In genomic region chr16:75620326-75621169, GRCh38 we compare ENCODE assay signal across 13 cellular contexts. TPM values are rescaled to one million over a fixed set of nuclear protein-coding genes. Genes with fewer than 3 reads are reported as not detected.
A peak's percentile ranks its signal among the peaks of the same experiment; 100 is the strongest.
DNase-seq lines count a peak whose midpoint lies in the region; ATAC-seq, FAIRE-seq and TF ChIP-seq lines count a peak whose summit lies in the region.
"Had no signal": no experiment of that assay in that cellular context is flagged by ENCODE, and none has a peak within 500 bp of the region (broad histone marks: within the 10 kb centered on the region; RNA-seq: fewer than 3 reads in every experiment).

No MANE protein-coding gene starts in this region.

- CTCF ChIA-PET in activated CD4-positive, alpha-beta T cell treated with anti-CD3 and anti-CD28 coated beads, Interleukin-2, amount 10 ng/mL, durations not matched to agents 7 days and 5 days (lab: Charles Lee) = interaction anchor here (1.2 to 1.6 kb wide), 7 partner anchors 12 to 421 kb away, joined by 3 to 8 read pairs (median 3); partner anchors contain the start of gene TMEM231
- CTCF ChIA-PET in GM12878 (lab: Yijun Ruan, JAX) = interaction anchor here (0.6 to 9.5 kb wide), 24 partner anchors 11 to 1550 kb away, joined by 3 to 153 read pairs (median 6); partner anchors contain the start of genes GABARAPL2, KARS1, TERF2IP and TMEM231

- FAIRE-seq in GM12878 (lab: Jason Lieb, UNC) (no peak), H54 (lab: Jason Lieb, UNC) (no peak)
- FAIRE-seq: A204.1, bronchial epithelial cell had no signal

- WGBS in GM12878 (ENCODE audit: insufficient coverage, insufficient replicate concordance, low lambda C conversion rate, missing lambda C conversion rate) = 96% methylated on average over 20 of the region's 20 CpGs

- peaks cover 56% of the 10 kb centered on the region for H3K4me1 Mint-ChIP-seq in activated CD4-positive, alpha-beta T cell treated with anti-CD3 and anti-CD28 coated beads, Interleukin-2, amount 10 ng/mL, durations not matched to agents 7 days and 5 days

- no peaks in the 10 kb centered on the region for H3K27me3 Mint-ChIP-seq in activated CD4-positive, alpha-beta T cell treated with anti-CD3 and anti-CD28 coated beads, Interleukin-2, amount 10 ng/mL, durations not matched to agents 7 days and 5 days

- TF ChIP-seq POLR2A in GM12878 (IDR thresholded peaks at IDR 0.05; ENCODE audit: low read depth, low read length) (peak; percentile 51), H54 (IDR thresholded peaks at IDR 0.05; ENCODE audit: low read depth, low read length) (no peak)

- H3K4me3 Mint-ChIP-seq in activated CD4-positive, alpha-beta T cell treated with anti-CD3 and anti-CD28 coated beads, Interleukin-2, amount 10 ng/mL, durations not matched to agents 7 days and 5 days = no peak overlapping the region

- H4K20me1 ChIP-seq in GM12878 (ENCODE audit: control insufficient read depth, insufficient read depth) = no peaks in the 10 kb centered on the region

- TF ChIP-seq RAD21 in GM12878 (IDR thresholded peaks at IDR 0.05; ENCODE audit: insufficient read depth, low read depth, low read length) = no peak

- POLR2A ChIA-PET in activated CD4-positive, alpha-beta T cell treated with anti-CD3 and anti-CD28 coated beads, Interleukin-2, amount 10 ng/mL, durations not matched to agents 7 days and 5 days (lab: Charles Lee) = no interaction called here
- POLR2A ChIA-PET in GM12878 (lab: Charles Lee) = interaction anchor here (0.5 to 6.3 kb wide), 8 partner anchors 11 to 560 kb away, joined by 3 to 116 read pairs (median 4); partner anchors contain the start of genes GABARAPL2, KARS1, TERF2IP and TMEM231

- no peaks in the 10 kb centered on the region for H3K27me3 ChIP-seq in GM12878 (replicated peaks in 1 of 2; ENCODE audit: control insufficient read depth in 2 of 2, insufficient read depth in 2 of 2, low read length in 1 of 2)

- H3K27ac ChIP-seq in GM12878 (ENCODE audit: control insufficient read depth, insufficient read depth) = peak overlapping the region; percentile 83
- H3K27ac ChIP-seq: psoas muscle, WERI-Rb-1 had no signal

- H3K4me3 ChIP-seq in GM12878 = peak overlapping the region; percentile 93; the same call in 1 of the 2 replicates
- H3K4me3 ChIP-seq: psoas muscle had no signal

- peaks cover 50% of the 10 kb centered on the region for H3K36me3 Mint-ChIP-seq in activated CD4-positive, alpha-beta T cell treated with anti-CD3 and anti-CD28 coated beads, Interleukin-2, amount 10 ng/mL, durations not matched to agents 7 days and 5 days (ENCODE audit: low read depth)

- no peak overlapping the region for H3K27ac Mint-ChIP-seq in activated CD4-positive, alpha-beta T cell treated with anti-CD3 and anti-CD28 coated beads, Interleukin-2, amount 10 ng/mL, durations not matched to agents 7 days and 5 days

- SMC1A ChIA-PET in GM12878 (lab: Charles Lee; ENCODE audit: uncharacterized antibody, unreplicated experiment) = interaction anchor here (0.6 to 6.1 kb wide), 26 partner anchors 7 to 418 kb away, joined by 3 to 69 read pairs (median 6); partner anchors contain the start of genes KARS1, TERF2IP and TMEM231

- H3K9me3 Mint-ChIP-seq in activated CD4-positive, alpha-beta T cell treated with anti-CD3 and anti-CD28 coated beads, Interleukin-2, amount 10 ng/mL, durations not matched to agents 7 days and 5 days = no peaks in the 10 kb centered on the region

- no peaks in the 10 kb centered on the region for H3K9me3 ChIP-seq in GM12878 (replicated peaks; ENCODE audit: control insufficient read depth, insufficient read depth, low read length)
- H3K9me3 ChIP-seq: psoas muscle had no signal

- peaks cover 2 to 11% of the 10 kb centered on the region in 2 experiments; a peak in 3 of 4 replicates for H3K36me3 ChIP-seq in GM12878 (ENCODE audit: control insufficient read depth in 2 of 2, insufficient read depth in 2 of 2, low read length in 1 of 2)

- H2AFZ ChIP-seq in GM12878 (ENCODE audit: control insufficient read depth, low read depth, low read length) = peak overlapping the region; percentile 83

- peak; percentile 18 for DNase-seq in activated CD4-positive, alpha-beta T cell treated with anti-CD3 and anti-CD28 coated beads, Interleukin-2, amount 50 U/mL, for 1 hour
- DNase-seq in activated CD4-positive, alpha-beta T cell treated with anti-CD3 and anti-CD28 coated beads, Interleukin-2, amount 10 ng/mL, durations not matched to agents 7 days and 5 days = no peak
- DNase-seq in T-helper 9 cell (peak; percentile 49), GM12878 (ENCODE audit: low read depth, low spot score) (no peak), D341Med (ENCODE audit: low spot score) (no peak), H54 (ENCODE audit: insufficient read length, low spot score) (no peak)
- peak; percentile 20 for DNase-seq in stimulated activated CD8-positive, alpha-beta memory T cell treated with anti-CD3 and anti-CD28 coated beads, Interleukin-12 subunit alpha, Interleukin-12 subunit beta, amount 100 ng/mL, for 1 hour (ENCODE audit: low read depth)
- DNase-seq: psoas muscle, WERI-Rb-1 had no signal

- RAD21 ChIA-PET in GM12878 (lab: Charles Lee; ENCODE audit: unreplicated experiment) = interaction anchor here (0.6 to 3.5 kb wide), 20 partner anchors 14 to 240 kb away, joined by 3 to 46 read pairs (median 7); partner anchors contain the start of genes CFDP1, GABARAPL2, KARS1 and TERF2IP

- H3K79me2 ChIP-seq in GM12878 (ENCODE audit: control insufficient read depth, insufficient read depth, low read length) = peaks cover 20% of the 10 kb centered on the region

- no peak for ATAC-seq in GM12878
- no peak for ATAC-seq in GM19324 (IDR thresholded peaks at IDR 0.05; ENCODE audit: low FRiP score, unreplicated experiment)
- ATAC-seq: psoas muscle had no signal

- H3K4me2 ChIP-seq in GM12878 (ENCODE audit: control insufficient read depth, insufficient read depth) = peak overlapping the region; percentile 97

- TF ChIP-seq EP300 in GM12878 (IDR thresholded peaks at IDR 0.05; ENCODE audit: borderline replicate concordance in 1 of 2, control insufficient read depth in 1 of 2, low read depth in 2 of 2, low read length in 2 of 2) = no peak

- peaks cover 33% of the 10 kb centered on the region for H3K4me1 ChIP-seq in GM12878 (ENCODE audit: control insufficient read depth, insufficient read depth, low read length)

- in situ Hi-C loops in GM12878 (cut with MboI) = loop anchor here (10.0 kb wide), 1 partner anchor 156 kb away; the partner anchor contains the start of gene TMEM170A

- no peak for TF ChIP-seq CTCF in GM12878 (IDR thresholded peaks at IDR 0.05 in 2 of 3, conservative IDR thresholded peaks at IDR 0.05 in 1 of 3; ENCODE audit: control insufficient read depth in 2 of 3, extremely low read depth in 1 of 3, insufficient read depth in 1 of 3, low read depth in 3 of 3, low read length in 3 of 3)

- BruUV-seq in GM12878 (replicated peaks; lab: Mats Ljungman, UMichigan) = no TSS peak

- intact Hi-C loops in GM12878 (cut with micrococcal nuclease; ENCODE audit: unreplicated experiment) = loop anchor here (1.0 to 2.0 kb wide), 2 partner anchors 104 to 144 kb away; no protein-coding TSS in a partner anchor

- H3K9ac ChIP-seq in GM12878 (ENCODE audit: control insufficient read depth, insufficient read depth, low read length) = peak overlapping the region; percentile 24

RNA-seq across cellular contexts. Expression of gene ADAT1, which starts 2.5 kb away (rescaled TPM):
- total RNA-seq in activated CD4-positive, alpha-beta T cell treated with anti-CD3 and anti-CD28 coated beads, Interleukin-2, amount 10 ng/mL, durations not matched to agents 7 days and 5 days = 10 to 100 TPM; 60.3 to 66.1 TPM
- 83.5 and 88.1 TPM in 2 replicates for total RNA-seq in GM12878 (2013; cell fraction: nucleolus; rRNA removed)
- total RNA-seq in GM12878 (2014; rRNA removed) (61.7 and 72.9 TPM in 2 replicates), GM12878 (2014; rRNA removed; fragmentation: Illumina TruSeq; extraction: Trizol) (66.3 and 70.3 TPM in 2 replicates), GM12878 (2021) (70.0 and 72.3 TPM in 2 replicates)
- polyA plus RNA-seq in GM12878 (2011; ENCODE audit: low read depth) = 17.9 TPM
- polyA plus RNA-seq in GM12878 (2011; rRNA removed) (28.2 and 34.8 TPM in 2 replicates), GM12878 (2014; fragmentation: Illumina TruSeq; extraction: Trizol) (77.4 and 86.7 TPM in 2 replicates), GM12878 (2014; fragmentation: Nextera tagmentation; extraction: Ambion mirVana) (10 to 100 TPM; 26.2 to 29.5 TPM), GM12878 (2014; rRNA removed) (39.5 and 49.9 TPM in 2 replicates), GM12878 (2016; fragmentation: Nextera tagmentation; extraction: Ambion mirVana) (10 to 100 TPM; 43.9 to 65.2 TPM)
- polyA plus RNA-seq in GM12878 (2011; cell fraction: cytosol; rRNA removed) = 46.9 and 48.7 TPM in 2 replicates
- polyA plus RNA-seq in GM12878 (2011; cell fraction: nucleus; rRNA removed) = 20.0 and 33.1 TPM in 2 replicates
- 29.3 and 30.7 TPM in 2 replicates for polyA plus RNA-seq in GM12878 (2012)
- polyA minus RNA-seq in GM12878 (2011; rRNA and poly(A)+ RNA removed) = 67.9 and 68.8 TPM in 2 replicates
- polyA minus RNA-seq in GM12878 (2011; cell fraction: cytosol; rRNA and poly(A)+ RNA removed) = 16.3 and 19.5 TPM in 2 replicates
- 26.2 and 42.5 TPM in 2 replicates for polyA minus RNA-seq in GM12878 (2011; cell fraction: nucleus; rRNA and poly(A)+ RNA removed)

RNA-seq across cellular contexts. Expression of gene KARS1, which starts 26.9 kb away (rescaled TPM):
- total RNA-seq in activated CD4-positive, alpha-beta T cell treated with anti-CD3 and anti-CD28 coated beads, Interleukin-2, amount 10 ng/mL, durations not matched to agents 7 days and 5 days = 100 to 1,000 TPM; 185 to 207 TPM
- total RNA-seq in GM12878 (2013; cell fraction: nucleolus; rRNA removed) = 78.7 and 85.6 TPM in 2 replicates
- total RNA-seq in GM12878 (2014; rRNA removed) (216 and 234 TPM in 2 replicates), GM12878 (2014; rRNA removed; fragmentation: Illumina TruSeq; extraction: Trizol) (235 and 238 TPM in 2 replicates), GM12878 (2021) (194 and 195 TPM in 2 replicates)
- polyA plus RNA-seq in GM12878 (2011; ENCODE audit: low read depth) = 105 TPM
- polyA plus RNA-seq in GM12878 (2011; rRNA removed) (187 and 198 TPM in 2 replicates), GM12878 (2014; fragmentation: Illumina TruSeq; extraction: Trizol) (280 and 301 TPM in 2 replicates), GM12878 (2014; fragmentation: Nextera tagmentation; extraction: Ambion mirVana) (100 to 1,000 TPM; 187 to 207 TPM), GM12878 (2014; rRNA removed) (184 and 201 TPM in 2 replicates), GM12878 (2016; fragmentation: Nextera tagmentation; extraction: Ambion mirVana) (100 to 1,000 TPM; 304 to 312 TPM)
- 131 and 137 TPM in 2 replicates for polyA plus RNA-seq in GM12878 (2011; cell fraction: cytosol; rRNA removed)
- 87.4 and 93.4 TPM in 2 replicates for polyA plus RNA-seq in GM12878 (2011; cell fraction: nucleus; rRNA removed)
- 130 and 131 TPM in 2 replicates for polyA plus RNA-seq in GM12878 (2012)
- polyA minus RNA-seq in GM12878 (2011; rRNA and poly(A)+ RNA removed) = 131 and 168 TPM in 2 replicates
- 35.9 and 55.2 TPM in 2 replicates for polyA minus RNA-seq in GM12878 (2011; cell fraction: cytosol; rRNA and poly(A)+ RNA removed)
- 35.3 and 61.6 TPM in 2 replicates for polyA minus RNA-seq in GM12878 (2011; cell fraction: nucleus; rRNA and poly(A)+ RNA removed)

RNA-seq across cellular contexts. Expression of gene TERF2IP, which starts 27.0 kb away (rescaled TPM):
- 10 to 100 TPM; 69.2 to 70.1 TPM for total RNA-seq in activated CD4-positive, alpha-beta T cell treated with anti-CD3 and anti-CD28 coated beads, Interleukin-2, amount 10 ng/mL, durations not matched to agents 7 days and 5 days
- 35.3 and 37.9 TPM in 2 replicates for total RNA-seq in GM12878 (2013; cell fraction: nucleolus; rRNA removed)
- total RNA-seq in GM12878 (2014; rRNA removed) = 50.2 and 57.8 TPM in 2 replicates
- 60.1 and 62.4 TPM in 2 replicates for total RNA-seq in GM12878 (2014; rRNA removed; fragmentation: Illumina TruSeq; extraction: Trizol)
- total RNA-seq in GM12878 (2021) = 56.5 and 57.4 TPM in 2 replicates
- 41.6 TPM for polyA plus RNA-seq in GM12878 (2011; ENCODE audit: low read depth)
- polyA plus RNA-seq in GM12878 (2011; rRNA removed) = 50.5 and 73.9 TPM in 2 replicates
- 30.7 and 33.4 TPM in 2 replicates for polyA plus RNA-seq in GM12878 (2011; cell fraction: cytosol; rRNA removed)
- 29.1 and 39.8 TPM in 2 replicates for polyA plus RNA-seq in GM12878 (2011; cell fraction: nucleus; rRNA removed)
- polyA plus RNA-seq in GM12878 (2012) = 65.6 and 72.2 TPM in 2 replicates
- 77.9 and 103 TPM in 2 replicates for polyA plus RNA-seq in GM12878 (2014; fragmentation: Illumina TruSeq; extraction: Trizol)
- 10 to 100 TPM; 19.6 to 40.6 TPM for polyA plus RNA-seq in GM12878 (2014; fragmentation: Nextera tagmentation; extraction: Ambion mirVana)
- 51.8 and 52.3 TPM in 2 replicates for polyA plus RNA-seq in GM12878 (2014; rRNA removed)
- 10 to 100 TPM; 86.4 to 93.1 TPM for polyA plus RNA-seq in GM12878 (2016; fragmentation: Nextera tagmentation; extraction: Ambion mirVana)
- polyA minus RNA-seq in GM12878 (2011; rRNA and poly(A)+ RNA removed) = 9.9 and 12.1 TPM in 2 replicates
- polyA minus RNA-seq in GM12878 (2011; cell fraction: cytosol; rRNA and poly(A)+ RNA removed) = 13.0 and 13.1 TPM in 2 replicates
- 14.3 and 21.2 TPM in 2 replicates for polyA minus RNA-seq in GM12878 (2011; cell fraction: nucleus; rRNA and poly(A)+ RNA removed)

RNA-seq across cellular contexts. Expression of gene GABARAPL2, which starts 54.4 kb away (rescaled TPM):
- total RNA-seq in activated CD4-positive, alpha-beta T cell treated with anti-CD3 and anti-CD28 coated beads, Interleukin-2, amount 10 ng/mL, durations not matched to agents 7 days and 5 days = 10 to 100 TPM; 60.7 to 66.2 TPM
- 68.6 and 74.4 TPM in 2 replicates for total RNA-seq in GM12878 (2013; cell fraction: nucleolus; rRNA removed)
- total RNA-seq in GM12878 (2014; rRNA removed) (61.9 and 69.8 TPM in 2 replicates), GM12878 (2014; rRNA removed; fragmentation: Illumina TruSeq; extraction: Trizol) (69.9 and 70.7 TPM in 2 replicates), GM12878 (2021) (102 and 106 TPM in 2 replicates)
- 71.7 TPM for polyA plus RNA-seq in GM12878 (2011; ENCODE audit: low read depth)
- polyA plus RNA-seq in GM12878 (2011; rRNA removed) (119 and 151 TPM in 2 replicates), GM12878 (2014; fragmentation: Illumina TruSeq; extraction: Trizol) (108 and 137 TPM in 2 replicates), GM12878 (2014; fragmentation: Nextera tagmentation; extraction: Ambion mirVana) (100 to 1,000 TPM; 358 to 359 TPM), GM12878 (2014; rRNA removed) (122 and 137 TPM in 2 replicates), GM12878 (2016; fragmentation: Nextera tagmentation; extraction: Ambion mirVana) (100 to 1,000 TPM; 260 to 266 TPM)
- 58.7 and 78.4 TPM in 2 replicates for polyA plus RNA-seq in GM12878 (2011; cell fraction: cytosol; rRNA removed)
- polyA plus RNA-seq in GM12878 (2011; cell fraction: nucleus; rRNA removed) = 65.7 and 69.1 TPM in 2 replicates
- polyA plus RNA-seq in GM12878 (2012) = 123 and 162 TPM in 2 replicates
- 30.8 and 41.5 TPM in 2 replicates for polyA minus RNA-seq in GM12878 (2011; rRNA and poly(A)+ RNA removed)
- 11.5 and 15.1 TPM in 2 replicates for polyA minus RNA-seq in GM12878 (2011; cell fraction: cytosol; rRNA and poly(A)+ RNA removed)
- 16.2 and 21.0 TPM in 2 replicates for polyA minus RNA-seq in GM12878 (2011; cell fraction: nucleus; rRNA and poly(A)+ RNA removed)

RNA-seq across cellular contexts. Expression of gene CPHXL2, which starts 56.3 kb away (rescaled TPM):
- total RNA-seq in activated CD4-positive, alpha-beta T cell treated with anti-CD3 and anti-CD28 coated beads, Interleukin-2, amount 10 ng/mL, durations not matched to agents 7 days and 5 days = not detected
- not detected in 2 replicates for total RNA-seq in GM12878 (2013; cell fraction: nucleolus; rRNA removed)
- not detected in 2 replicates for total RNA-seq in GM12878 (2014; rRNA removed)
- total RNA-seq in GM12878 (2014; rRNA removed; fragmentation: Illumina TruSeq; extraction: Trizol) = not detected in 2 replicates
- not detected in 2 replicates for total RNA-seq in GM12878 (2021)
- not detected for polyA plus RNA-seq in GM12878 (2011; ENCODE audit: low read depth)
- not detected in 2 replicates for polyA plus RNA-seq in GM12878 (2011; rRNA removed)
- not detected in 2 replicates for polyA plus RNA-seq in GM12878 (2011; cell fraction: cytosol; rRNA removed)
- polyA plus RNA-seq in GM12878 (2011; cell fraction: nucleus; rRNA removed) = not detected in 2 replicates
- polyA plus RNA-seq in GM12878 (2012) = 0.08 TPM in 1 of 2 replicates, not detected in the other
- not detected in 2 replicates for polyA plus RNA-seq in GM12878 (2014; fragmentation: Illumina TruSeq; extraction: Trizol)
- not detected for polyA plus RNA-seq in GM12878 (2014; fragmentation: Nextera tagmentation; extraction: Ambion mirVana)
- polyA plus RNA-seq in GM12878 (2014; rRNA removed) = not detected in 2 replicates
- not detected for polyA plus RNA-seq in GM12878 (2016; fragmentation: Nextera tagmentation; extraction: Ambion mirVana)
- polyA minus RNA-seq in GM12878 (2011; rRNA and poly(A)+ RNA removed) = not detected in 2 replicates
- polyA minus RNA-seq in GM12878 (2011; cell fraction: cytosol; rRNA and poly(A)+ RNA removed) = not detected in 2 replicates
- not detected in 2 replicates for polyA minus RNA-seq in GM12878 (2011; cell fraction: nucleus; rRNA and poly(A)+ RNA removed)
- total RNA-seq: bronchial epithelial cell, fibroblast of lung, psoas muscle had no signal
- polyA plus RNA-seq: fibroblast of lung, psoas muscle had no signal

Comparison
In these comparisons a context has a peak if more than half of its experiments do, and no peak if none do; other contexts are left out.
1. DNase-seq: peak in activated CD4-positive, alpha-beta T cell treated with anti-CD3 and anti-CD28 coated beads, Interleukin-2, amount 50 U/mL, for 1 hour (single experiment), T-helper 9 cell (single experiment) and stimulated activated CD8-positive, alpha-beta memory T cell treated with anti-CD3 and anti-CD28 coated beads, Interleukin-12 subunit alpha, Interleukin-12 subunit beta, amount 100 ng/mL, for 1 hour (single experiment); none in activated CD4-positive, alpha-beta T cell treated with anti-CD3 and anti-CD28 coated beads, Interleukin-2, amount 10 ng/mL, durations not matched to agents 7 days and 5 days (single experiment), GM12878 (single experiment), D341Med (single experiment) and H54 (single experiment).